Comparison of ENCODE assay signal across 14 cellular contexts in genomic region chr19:45391346-45391745, GRCh38. TPM values are rescaled to one million over a fixed set of nuclear protein-coding genes. Genes with fewer than 3 reads are reported as not detected.
DNase-seq lines count a peak whose midpoint lies in the region; ATAC-seq and TF ChIP-seq lines count a peak whose summit lies in the region.
"Had no signal": no experiment of that assay in that cellular context is flagged by ENCODE, and none has a peak within 500 bp of the region (broad histone marks: within the 10 kb centered on the region; RNA-seq: fewer than 3 reads in every experiment).

No MANE protein-coding gene starts in this region.

- H3K36me3 ChIP-seq in GM23338 (ENCODE audit: insufficient read depth) (no peaks in the 10 kb centered on the region), OCI-LY7 (ENCODE audit: insufficient read depth, low read length) (no peaks in the 10 kb centered on the region)

- H3F3A ChIP-seq in GM23338 (replicated peaks; ENCODE audit: low read depth), result peaks cover 6% of the 10 kb centered on the region; the same call in 1 of the 2 replicates

- H3K27me3 Mint-ChIP-seq in GM23338 (ENCODE audit: insufficient read depth, low read depth, poor library complexity), result peaks cover 20% of the 10 kb centered on the region

- BruUV-seq in OCI-LY7 (replicated peaks; lab: Mats Ljungman, UMichigan), result no TSS peak

- TF ChIP-seq CTCF in GM23338 (conservative IDR thresholded peaks at IDR 0.05; ENCODE audit: low read depth in 2 of 2) (no peak), OCI-LY7 (conservative IDR thresholded peaks at IDR 0.05; ENCODE audit: low read length) (no peak)

- H3K36me3 Mint-ChIP-seq in GM23338 (ENCODE audit: low read depth), result no peaks in the 10 kb centered on the region; the same call in none of the 3 replicates
- H3K36me3 Mint-ChIP-seq: activated naive CD4-positive, alpha-beta T cell treated with anti-CD3 and anti-CD28 coated beads, Interleukin-2, amount 50 U/mL, for 72 hours had no signal

- peak; percentile 25 for DNase-seq in DMS114 treated with DMSO at 0.1 percent for 48 hours (lab: John Stamatoyannopoulos, UW; ENCODE audit: unreplicated experiment)
- peak; percentile 76 for DNase-seq in GM23338 (ENCODE audit: low spot score)
- peak; percentile 44 for DNase-seq in OCI-LY7 (ENCODE audit: low spot score)
- DNase-seq in NCI-H187 treated with DMSO at 0.1 percent for 48 hours (lab: John Stamatoyannopoulos, UW), result no peak
- no peak for DNase-seq in NCI-H774 (lab: John Stamatoyannopoulos, UW)
- DNase-seq: activated CD4-positive, alpha-beta T cell treated with anti-CD3 and anti-CD28 coated beads, Interleukin-2, amount 10 ng/mL, durations not matched to agents 24 days and 14 days; MG63; Peyer's patch; thyroid gland had no signal

- H3K9me3 ChIP-seq in OCI-LY7 (ENCODE audit: low read length), result no peaks in the 10 kb centered on the region
- H3K9me3 ChIP-seq: MG63, Peyer's patch, thyroid gland had no signal

- H3K4me3 ChIP-seq in GM23338 (no peak overlapping the region), OCI-LY7 (ENCODE audit: low read depth, low read length, poor library complexity, severe bottlenecking) (no peak overlapping the region)
- H3K4me3 ChIP-seq: MG63, Peyer's patch, thyroid gland had no signal

- intact Hi-C loops in OCI-LY7 (cut with micrococcal nuclease; ENCODE audit: unreplicated experiment), result no loop called here

- POLR2A ChIA-PET in OCI-LY7 (lab: Charles Lee), result no interaction called here

- CTCF ChIA-PET in OCI-LY7 (lab: Charles Lee; ENCODE audit: unreplicated experiment), result no interaction called here

- H3K4me1 ChIP-seq in GM23338 (ENCODE audit: insufficient read depth), result no peaks in the 10 kb centered on the region; the same call in 1 of the 2 replicates
- peaks cover 8% of the 10 kb centered on the region for H3K4me1 ChIP-seq in OCI-LY7 (ENCODE audit: insufficient read depth, low read length, poor library complexity, severe bottlenecking)
- H3K4me1 ChIP-seq: Peyer's patch, thyroid gland had no signal

- H3K79me2 ChIP-seq in GM23338 (replicated peaks; ENCODE audit: insufficient read depth) (no peaks in the 10 kb centered on the region), OCI-LY7 (ENCODE audit: insufficient read depth, low read depth, low read length) (no peaks in the 10 kb centered on the region)

- ATAC-seq in GM23338, result peak; percentile 67
- ATAC-seq in esophagus mucosa, result peak; percentile 40
- ATAC-seq in HG03135 (IDR thresholded peaks at IDR 0.05; ENCODE audit: unreplicated experiment), result no peak
- ATAC-seq in GM21576 (IDR thresholded peaks at IDR 0.05; ENCODE audit: unreplicated experiment), result no peak

- H4K20me1 ChIP-seq in GM23338 (replicated peaks; ENCODE audit: insufficient read depth), result no peaks in the 10 kb centered on the region
- H4K20me1 ChIP-seq in OCI-LY7 (ENCODE audit: insufficient read depth, low read length), result no peaks in the 10 kb centered on the region

- H3K27ac ChIP-seq in GM23338 (ENCODE audit: low read depth), result no peak overlapping the region
- no peak overlapping the region for H3K27ac ChIP-seq in OCI-LY7 (ENCODE audit: low read depth, low read length, poor library complexity, severe bottlenecking)
- H3K27ac ChIP-seq: Peyer's patch, thyroid gland had no signal

- no peak overlapping the region for H3K27ac Mint-ChIP-seq in GM23338
- H3K27ac Mint-ChIP-seq: activated CD4-positive, alpha-beta T cell treated with anti-CD3 and anti-CD28 coated beads, Interleukin-2, amount 10 ng/mL, durations not matched to agents 24 days and 14 days; activated naive CD4-positive, alpha-beta T cell treated with anti-CD3 and anti-CD28 coated beads, Interleukin-2, amount 50 U/mL, for 72 hours; dendritic cell treated with granulocyte-macrophage colony-stimulating factor and Interleukin-4, amounts not matched to agents 40 ng/mL and 50 ng/mL, for 4 days had no signal

- no peaks in the 10 kb centered on the region for H3K9me3 Mint-ChIP-seq in GM23338
- H3K9me3 Mint-ChIP-seq: activated CD4-positive, alpha-beta T cell treated with anti-CD3 and anti-CD28 coated beads, Interleukin-2, amount 10 ng/mL, durations not matched to agents 24 days and 14 days; activated naive CD4-positive, alpha-beta T cell treated with anti-CD3 and anti-CD28 coated beads, Interleukin-2, amount 50 U/mL, for 72 hours; dendritic cell treated with granulocyte-macrophage colony-stimulating factor and Interleukin-4, amounts not matched to agents 40 ng/mL and 50 ng/mL, for 4 days had no signal

- peak overlapping the region; percentile 32; the same call in 1 of the 3 replicates for H3K4me3 Mint-ChIP-seq in GM23338
- H3K4me3 Mint-ChIP-seq: activated CD4-positive, alpha-beta T cell treated with anti-CD3 and anti-CD28 coated beads, Interleukin-2, amount 10 ng/mL, durations not matched to agents 24 days and 14 days; dendritic cell treated with granulocyte-macrophage colony-stimulating factor and Interleukin-4, amounts not matched to agents 40 ng/mL and 50 ng/mL, for 4 days had no signal

- H3K27me3 ChIP-seq in GM23338 (ENCODE audit: insufficient read depth), result peaks cover 24% of the 10 kb centered on the region
- H3K27me3 ChIP-seq: MG63, thyroid gland had no signal

- H3K4me2 ChIP-seq in GM23338 (no peak overlapping the region), OCI-LY7 (ENCODE audit: low read length) (peak overlapping the region; percentile 35)

- no peak overlapping the region for H2AFZ ChIP-seq in GM23338
- H2AFZ ChIP-seq in OCI-LY7 (ENCODE audit: low read length), result no peak overlapping the region; the same call in 1 of the 2 replicates

- H3K9me2 ChIP-seq in GM23338 (ENCODE audit: insufficient read depth) (no peaks in the 10 kb centered on the region), OCI-LY7 (ENCODE audit: insufficient read depth, low read length) (no peaks in the 10 kb centered on the region)

- peaks cover 8% of the 10 kb centered on the region for H3K4me1 Mint-ChIP-seq in GM23338

TF ChIP-seq in GM23338, 12 proteins besides CTCF, POLR2A, EP300 and RAD21 (continues in another document):
- TF ChIP-seq CREB1 (CRISPR knock-in tag; IDR thresholded peaks at IDR 0.05; ENCODE audit: low read depth) (no peak), NANOG (IDR thresholded peaks at IDR 0.05; ENCODE audit: borderline replicate concordance) (no peak), JUNB (IDR thresholded peaks at IDR 0.05; ENCODE audit: unreplicated experiment) (no peak), REST (IDR thresholded peaks at IDR 0.05; ENCODE audit: unreplicated experiment) (no peak), EZH2phosphoT487 (IDR thresholded peaks at IDR 0.05; ENCODE audit: unreplicated experiment) (no peak), EZH2 (IDR thresholded peaks at IDR 0.05; ENCODE audit: low read depth, unreplicated experiment) (no peak), STAT1 (IDR thresholded peaks at IDR 0.05; ENCODE audit: unreplicated experiment) (no peak)

RNA-seq across cellular contexts. Expression of gene PPP1R13L, which starts 13.5 kb away (rescaled TPM):
- total RNA-seq in GM23338 (2014; rRNA removed; shearing (Covaris generic)), result 9.6 and 11.3 TPM in 2 replicates
- 12.9 and 15.5 TPM in 2 replicates for polyA plus RNA-seq in GM23338 (2016; fragmentation: Nextera tagmentation; extraction: Ambion mirVana)
- total RNA-seq in OCI-LY7 (2014; rRNA removed; shearing (Covaris generic)), result 5.3 and 7.8 TPM in 2 replicates
- 15.5 and 17.4 TPM in 2 replicates for total RNA-seq in OCI-LY7 (2022)
- total RNA-seq in esophagus mucosa, result 186 TPM

RNA-seq across cellular contexts. Expression of gene POLR1G, which starts 15.1 kb away (rescaled TPM):
- 33.0 and 34.1 TPM in 2 replicates for total RNA-seq in GM23338 (2014; rRNA removed; shearing (Covaris generic))
- polyA plus RNA-seq in GM23338 (2016; fragmentation: Nextera tagmentation; extraction: Ambion mirVana), result 85.9 and 91.1 TPM in 2 replicates
- 16.3 and 28.0 TPM in 2 replicates for total RNA-seq in OCI-LY7 (2014; rRNA removed; shearing (Covaris generic))
- total RNA-seq in OCI-LY7 (2022) (8.8 and 10.8 TPM in 2 replicates), esophagus mucosa (6.5 TPM)

RNA-seq across cellular contexts. Expression of gene ERCC2, which starts 21.0 kb away (rescaled TPM):
- total RNA-seq in GM23338 (2014; rRNA removed; shearing (Covaris generic)), result 81.1 and 84.7 TPM in 2 replicates
- polyA plus RNA-seq in GM23338 (2016; fragmentation: Nextera tagmentation; extraction: Ambion mirVana), result 33.3 and 39.4 TPM in 2 replicates
- total RNA-seq in OCI-LY7 (2014; rRNA removed; shearing (Covaris generic)), result 12.8 and 21.0 TPM in 2 replicates
- total RNA-seq in OCI-LY7 (2022), result 24.4 and 30.8 TPM in 2 replicates
- total RNA-seq in esophagus mucosa, result 10.6 TPM

RNA-seq across cellular contexts. Expression of gene ERCC1, which starts 32.4 kb away (rescaled TPM):
- total RNA-seq in GM23338 (2014; rRNA removed; shearing (Covaris generic)), result 39.0 and 45.9 TPM in 2 replicates
- 52.3 and 56.3 TPM in 2 replicates for polyA plus RNA-seq in GM23338 (2016; fragmentation: Nextera tagmentation; extraction: Ambion mirVana)
- 125 and 126 TPM in 2 replicates for total RNA-seq in OCI-LY7 (2014; rRNA removed; shearing (Covaris generic))
- total RNA-seq in OCI-LY7 (2022) (46.2 and 59.4 TPM in 2 replicates), esophagus mucosa (48.5 TPM)

RNA-seq across cellular contexts. Expression of gene KLC3, which starts 50.8 kb away (rescaled TPM):
- total RNA-seq in GM23338 (2014; rRNA removed; shearing (Covaris generic)), result 4.2 and 6.4 TPM in 2 replicates
- 2.8 and 3.1 TPM in 2 replicates for polyA plus RNA-seq in GM23338 (2016; fragmentation: Nextera tagmentation; extraction: Ambion mirVana)
- not detected in 2 replicates for total RNA-seq in OCI-LY7 (2014; rRNA removed; shearing (Covaris generic))
- not detected in 2 replicates for total RNA-seq in OCI-LY7 (2022)
- total RNA-seq in esophagus mucosa, result 17.5 TPM
- total RNA-seq: activated CD4-positive, alpha-beta T cell treated with anti-CD3 and anti-CD28 coated beads, Interleukin-2, amount 10 ng/mL, durations not matched to agents 24 days and 14 days; Peyer's patch had no signal

Comparison
In these comparisons a context has a peak if more than half of its experiments do, and no peak if none do; other contexts are left out.
1. DNase-seq: peak in DMS114 treated with DMSO at 0.1 percent for 48 hours (single experiment), GM23338 (single experiment) and OCI-LY7 (single experiment); none in NCI-H187 treated with DMSO at 0.1 percent for 48 hours (single experiment) and NCI-H774 (single experiment).
2. ATAC-seq: peak in GM23338 (single experiment) and esophagus mucosa (single experiment); none in HG03135 (single experiment) and GM21576 (single experiment).
3. RNA of gene PPP1R13L, which starts 13.5 kb away (total RNA-seq): 186 TPM in esophagus mucosa (single experiment); 5.3 to 17.4 TPM in OCI-LY7 and 9.6 to 11.3 TPM in GM23338; every median in the first group is over 10 times any median in the second.